ENCODE assay signal across 13 cellular contexts in genomic region chr4:155974476-155974749, GRCh38. TPM values are rescaled to one million over a fixed set of nuclear protein-coding genes. Genes with fewer than 3 reads are reported as not detected.
DNase-seq lines count a peak whose midpoint lies in the region; ATAC-seq, FAIRE-seq and TF ChIP-seq lines count a peak whose summit lies in the region.
"Had no signal": no experiment of that assay in that cellular context is flagged by ENCODE, and none has a peak within 500 bp of the region (broad histone marks: within the 10 kb centered on the region; RNA-seq: fewer than 3 reads in every experiment).

No MANE protein-coding gene starts in this region.

- H3K27me3 ChIP-seq in astrocyte (ENCODE audit: insufficient read depth, low read length) (no peaks in the 10 kb centered on the region), Peyer's patch (no peaks in the 10 kb centered on the region), gastrocnemius medialis (no peaks in the 10 kb centered on the region)
- H3K27me3 ChIP-seq: upper lobe of left lung had no signal

- peak overlapping the region; percentile 73 for H3K27ac Mint-ChIP-seq in astrocyte (ENCODE audit: unreplicated experiment)

- H3K4me3 ChIP-seq in astrocyte (ENCODE audit: insufficient read depth, low read depth, low read length) (no peak overlapping the region), Peyer's patch (no peak overlapping the region), gastrocnemius medialis (no peak overlapping the region)
- H3K4me3 ChIP-seq: upper lobe of left lung had no signal

- TF ChIP-seq POLR2A in Peyer's patch (IDR thresholded peaks at IDR 0.05) (no peak), gastrocnemius medialis (IDR thresholded peaks at IDR 0.05) (no peak)

- FAIRE-seq in astrocyte (lab: Jason Lieb, UNC): no peak

- in situ Hi-C loops in gastrocnemius medialis (cut with MboI; ENCODE audit: low sequenced_read_pairs in 4 of 4): no loop called here

- H3K36me3 Mint-ChIP-seq in astrocyte (ENCODE audit: low read depth, unreplicated experiment): no peaks in the 10 kb centered on the region
- H3K36me3 Mint-ChIP-seq: CD14-positive monocyte had no signal

- H3K27ac ChIP-seq in astrocyte (ENCODE audit: low read depth, low read length) (no peak overlapping the region), Peyer's patch (no peak overlapping the region), gastrocnemius medialis (no peak overlapping the region)
- H3K27ac ChIP-seq: upper lobe of left lung had no signal

- no peak overlapping the region for H3K4me2 ChIP-seq in astrocyte (ENCODE audit: low read length)

- H3K4me1 ChIP-seq in astrocyte (ENCODE audit: insufficient read depth, low read length) (peaks cover 7% of the 10 kb centered on the region), Peyer's patch (no peaks in the 10 kb centered on the region), gastrocnemius medialis (no peaks in the 10 kb centered on the region)
- H3K4me1 ChIP-seq: upper lobe of left lung had no signal

- H3K79me2 ChIP-seq in astrocyte (ENCODE audit: insufficient read depth, low read length): no peaks in the 10 kb centered on the region

- peak overlapping the region; percentile 34 for H3K4me3 Mint-ChIP-seq in astrocyte (ENCODE audit: unreplicated experiment)
- H3K4me3 Mint-ChIP-seq: CD14-positive monocyte had no signal

- H3K9ac ChIP-seq in astrocyte (ENCODE audit: low read length): no peak overlapping the region

- H3K27me3 Mint-ChIP-seq in astrocyte (ENCODE audit: low read depth, unreplicated experiment): no peaks in the 10 kb centered on the region

- TF ChIP-seq CTCF in astrocyte (IDR thresholded peaks at IDR 0.05; ENCODE audit: insufficient read depth, low read depth, low read length) (no peak), Peyer's patch (IDR thresholded peaks at IDR 0.05) (no peak), gastrocnemius medialis (IDR thresholded peaks at IDR 0.05 in 4 of 5, conservative IDR thresholded peaks at IDR 0.05 in 1 of 5) (no peak)

- intact Hi-C loops in gastrocnemius medialis (cut with DNase I; ENCODE audit: low total_unique reads): no loop called here

- H3K9me3 ChIP-seq in astrocyte (ENCODE audit: insufficient read depth, low read depth, low read length) (no peaks in the 10 kb centered on the region), Peyer's patch (no peaks in the 10 kb centered on the region), gastrocnemius medialis (no peaks in the 10 kb centered on the region)
- H3K9me3 ChIP-seq: upper lobe of left lung had no signal

- DNase-seq in astrocyte (ENCODE audit: low read depth) (no peak), Peyer's patch (no peak), gastrocnemius medialis (no peak), T1000 (lab: John Stamatoyannopoulos, UW) (no peak)
- DNase-seq in activated CD4-positive, alpha-beta T cell treated with anti-CD3 and anti-CD28 coated beads for 1 hour: no peak
- DNase-seq: activated gamma-delta T cell; NK-92 treated with Interleukin-12 subunit alpha and Interleukin-12 subunit beta, amount 100 ng/mL, for 24 hours; stimulated activated CD4-positive, alpha-beta T cell treated with anti-CD3 and anti-CD28 coated beads, Interleukin-4, amount 100 ng/mL, for 4 hours; upper lobe of left lung had no signal

- H3K9me3 Mint-ChIP-seq in astrocyte (ENCODE audit: unreplicated experiment): peaks cover 5% of the 10 kb centered on the region

- no peaks in the 10 kb centered on the region for H4K20me1 ChIP-seq in astrocyte (ENCODE audit: insufficient read depth, low read length)

- peaks cover 27% of the 10 kb centered on the region for H3K4me1 Mint-ChIP-seq in astrocyte (ENCODE audit: low read depth, unreplicated experiment)
- H3K4me1 Mint-ChIP-seq: CD14-positive monocyte had no signal

- H3K36me3 ChIP-seq in astrocyte (ENCODE audit: insufficient read depth, low read length): no peaks in the 10 kb centered on the region
- no peaks in the 10 kb centered on the region for H3K36me3 ChIP-seq in Peyer's patch
- no peaks in the 10 kb centered on the region for H3K36me3 ChIP-seq in gastrocnemius medialis
- H3K36me3 ChIP-seq: upper lobe of left lung had no signal

- no peak overlapping the region for H2AFZ ChIP-seq in astrocyte (ENCODE audit: low read depth, low read length)

- ATAC-seq in GM18511 (IDR thresholded peaks at IDR 0.05; ENCODE audit: unreplicated experiment): peak; percentile 95
- peak; percentile 97 for ATAC-seq in GM21423 (IDR thresholded peaks at IDR 0.05; ENCODE audit: unreplicated experiment)
- ATAC-seq in HG03095 (IDR thresholded peaks at IDR 0.05; ENCODE audit: unreplicated experiment): peak; percentile 95
- ATAC-seq in gastrocnemius medialis: no peak

RNA-seq across cellular contexts. Expression of gene CTSO, which starts 20.7 kb away (rescaled TPM):
- total RNA-seq in astrocyte (3.7 and 6.5 TPM in 2 replicates), Peyer's patch (10 to 100 TPM in 3 of 4 donors, 1 to 10 TPM in 1; 9.1 to 18.4 (median 12.7) TPM), gastrocnemius medialis (1 to 10 TPM; 2.9 to 6.4 (median 3.9) TPM)

Comparison
In these comparisons a context has a peak if more than half of its experiments do, and no peak if none do; other contexts are left out.
1. ATAC-seq: peak in GM18511 (single experiment), GM21423 (single experiment) and HG03095 (single experiment); none in gastrocnemius medialis (0 of 2).